Comparison of ENCODE assay signal across 8 cellular contexts in the genomic region with DNA sequence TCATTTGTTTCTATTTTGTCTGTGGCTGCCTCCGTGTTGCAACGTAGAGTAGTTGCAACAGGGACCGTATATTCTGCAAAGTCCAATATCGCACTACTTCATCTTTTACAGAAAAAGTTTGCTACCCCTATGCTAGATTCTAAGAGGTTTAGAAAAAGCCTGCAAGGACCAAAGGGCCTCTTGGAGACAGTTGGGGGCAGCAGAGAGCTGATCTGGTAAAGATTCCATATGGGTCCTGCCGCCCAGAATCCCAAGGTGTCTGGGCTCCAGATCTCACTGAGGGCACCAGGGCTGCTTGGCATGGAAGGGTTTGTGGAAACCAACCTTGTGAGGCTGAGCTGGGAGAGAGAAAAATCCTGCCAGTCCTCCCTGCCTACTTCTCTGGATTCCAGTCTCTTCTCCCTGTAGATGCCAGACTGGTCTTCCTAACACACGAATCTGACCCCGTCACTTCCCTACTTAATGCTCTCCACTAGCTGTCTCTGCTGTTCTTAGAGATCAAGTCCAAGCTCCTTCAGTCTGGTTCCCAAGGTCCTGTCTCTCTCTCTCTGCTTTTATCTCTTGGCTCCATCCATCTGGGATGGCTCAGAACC.
DNase-seq lines count a peak whose midpoint lies in the region; ATAC-seq, FAIRE-seq and TF ChIP-seq lines count a peak whose summit lies in the region.

No MANE protein-coding gene starts in this region.

- H3K9me2 ChIP-seq in OCI-LY7 (ENCODE audit: insufficient read depth, low read length) = no peaks in the 10 kb centered on the region

- H3K4me2 ChIP-seq in OCI-LY7 (ENCODE audit: low read length) = no peak overlapping the region

- peak; percentile 97 for TF ChIP-seq CTCF in OCI-LY7 (conservative IDR thresholded peaks at IDR 0.05; ENCODE audit: low read length)
- TF ChIP-seq CTCF in fibroblast of the aortic adventitia (IDR thresholded peaks at IDR 0.05; ENCODE audit: insufficient read depth, low read length) = peak; percentile 57
- peak; percentile 16 for TF ChIP-seq CTCF in thoracic aorta (IDR thresholded peaks at IDR 0.05)

- H3K9me3 ChIP-seq in OCI-LY7 (ENCODE audit: low read length) = no peaks in the 10 kb centered on the region
- no peaks in the 10 kb centered on the region for H3K9me3 ChIP-seq in thoracic aorta

- H3K4me1 ChIP-seq in OCI-LY7 (ENCODE audit: insufficient read depth, low read length, poor library complexity, severe bottlenecking) = peaks cover 26% of the 10 kb centered on the region
- H3K4me1 ChIP-seq in thoracic aorta (ENCODE audit: control insufficient read depth in 1 of 2, low read depth in 2 of 2) = no peaks in the 10 kb centered on the region

- POLR2A ChIA-PET in OCI-LY7 (lab: Charles Lee) = no interaction called here

- BruUV-seq in OCI-LY7 (replicated peaks; lab: Mats Ljungman, UMichigan) = no TSS peak

- H3K27me3 ChIP-seq in thoracic aorta (replicated peaks; ENCODE audit: insufficient read depth) = no peaks in the 10 kb centered on the region

- DNase-seq in Daoy (ENCODE audit: low read depth) (peak; percentile 71), HTR-8/SVneo (ENCODE audit: insufficient read length, low spot score) (peak; percentile 20), OCI-LY7 (ENCODE audit: low spot score) (peak; percentile 81), fibroblast of the aortic adventitia (ENCODE audit: low read depth) (peak; percentile 33), thoracic aorta (ENCODE audit: low spot score) (no peak), T1000 (lab: John Stamatoyannopoulos, UW) (no peak)

- CTCF ChIA-PET in OCI-LY7 (lab: Charles Lee; ENCODE audit: unreplicated experiment) = interaction anchor here (0.5 kb wide), 1 partner anchor 56 kb away, joined by 3 read pairs; no protein-coding TSS in a partner anchor

- no peak overlapping the region for H2AFZ ChIP-seq in OCI-LY7 (ENCODE audit: low read length)

- H3K27ac ChIP-seq in OCI-LY7 (ENCODE audit: low read depth, low read length, poor library complexity, severe bottlenecking) (no peak overlapping the region), thoracic aorta (no peak overlapping the region)

- no peaks in the 10 kb centered on the region for H4K20me1 ChIP-seq in OCI-LY7 (ENCODE audit: insufficient read depth, low read length)

- intact Hi-C loops in OCI-LY7 (cut with micrococcal nuclease; ENCODE audit: unreplicated experiment) = loop anchor here (1.0 kb wide), 5 partner anchors 48 to 385 kb away; no protein-coding TSS in a partner anchor

- ATAC-seq in thoracic aorta (ENCODE audit: insufficient number of reproducible peaks, low FRiP score, low read depth) (no peak), HG03432 (IDR thresholded peaks at IDR 0.05; ENCODE audit: unreplicated experiment) (no peak), GM21360 (IDR thresholded peaks at IDR 0.05; ENCODE audit: unreplicated experiment) (no peak)

- no peak overlapping the region for H3K4me3 ChIP-seq in OCI-LY7 (ENCODE audit: low read depth, low read length, poor library complexity, severe bottlenecking)
- no peak overlapping the region for H3K4me3 ChIP-seq in fibroblast of the aortic adventitia (ENCODE audit: low read depth, low read length)
- no peak overlapping the region for H3K4me3 ChIP-seq in thoracic aorta

- FAIRE-seq in HTR-8/SVneo (lab: Jason Lieb, UNC) = no peak

- H3K36me3 ChIP-seq in OCI-LY7 (ENCODE audit: insufficient read depth, low read length) (no peaks in the 10 kb centered on the region), thoracic aorta (no peaks in the 10 kb centered on the region)

- H3K79me2 ChIP-seq in OCI-LY7 (ENCODE audit: insufficient read depth, low read depth, low read length) = no peaks in the 10 kb centered on the region

Comparison
In these comparisons a context has a peak if more than half of its experiments do, and no peak if none do; other contexts are left out.
1. DNase-seq: peak in Daoy (single experiment), HTR-8/SVneo (single experiment), OCI-LY7 (single experiment) and fibroblast of the aortic adventitia (single experiment); none in thoracic aorta (single experiment) and T1000 (single experiment).
2. CTCF ChIP-seq: peak in every context shown above with its lines; median percentile 97 in OCI-LY7; 57 in fibroblast of the aortic adventitia; 16 in thoracic aorta.